8 cellular contexts compared by ENCODE assay signal in genomic region chr2:181077128-181077709, GRCh38.
DNase-seq lines count a peak whose midpoint lies in the region; ATAC-seq and TF ChIP-seq lines count a peak whose summit lies in the region.

No MANE protein-coding gene starts in this region.

- H2AK5ac ChIP-seq in mesendoderm (ENCODE audit: low read length) = no peak overlapping the region

- no peaks in the 10 kb centered on the region for H3K79me2 ChIP-seq in PC-3 (ENCODE audit: low read length)
- no peaks in the 10 kb centered on the region for H3K79me2 ChIP-seq in mesendoderm (ENCODE audit: control insufficient read depth, insufficient read depth, low read length)

- peaks cover 7% of the 10 kb centered on the region for H3K27me3 Mint-ChIP-seq in activated T-cell treated with anti-CD3 and anti-CD28 coated beads, Interleukin-2, amount 50 U/mL, for 72 hours (ENCODE audit: low read depth)
- H3K27me3 Mint-ChIP-seq in activated T-cell treated with anti-CD3 and anti-CD28 coated beads, Interleukin-2, amount 50 U/mL, for 24 hours = no peaks in the 10 kb centered on the region

- no peak overlapping the region for H3K27ac Mint-ChIP-seq in activated T-cell treated with anti-CD3 and anti-CD28 coated beads, Interleukin-2, amount 50 U/mL, for 72 hours
- H3K27ac Mint-ChIP-seq in activated T-cell treated with anti-CD3 and anti-CD28 coated beads, Interleukin-2, amount 50 U/mL, for 24 hours = no peak overlapping the region

- no peaks in the 10 kb centered on the region for H3K36me3 Mint-ChIP-seq in activated T-cell treated with anti-CD3 and anti-CD28 coated beads, Interleukin-2, amount 50 U/mL, for 72 hours (ENCODE audit: insufficient read depth in 2 of 2)
- no peaks in the 10 kb centered on the region for H3K36me3 Mint-ChIP-seq in activated T-cell treated with anti-CD3 and anti-CD28 coated beads, Interleukin-2, amount 50 U/mL, for 24 hours (ENCODE audit: low read depth)

- no peaks in the 10 kb centered on the region for H3K9me3 Mint-ChIP-seq in activated T-cell treated with anti-CD3 and anti-CD28 coated beads, Interleukin-2, amount 50 U/mL, for 72 hours
- H3K9me3 Mint-ChIP-seq in activated T-cell treated with anti-CD3 and anti-CD28 coated beads, Interleukin-2, amount 50 U/mL, for 24 hours = no peaks in the 10 kb centered on the region

- no peak overlapping the region for H4K8ac ChIP-seq in mesendoderm (ENCODE audit: low read depth, low read length)

- H3K27me3 ChIP-seq in PC-3 (ENCODE audit: low read length) = no peaks in the 10 kb centered on the region
- no peaks in the 10 kb centered on the region for H3K27me3 ChIP-seq in mesendoderm (ENCODE audit: insufficient read depth, low read length, poor library complexity)

- no peak overlapping the region for H3K27ac ChIP-seq in PC-3 (ENCODE audit: low read length)
- no peak overlapping the region for H3K27ac ChIP-seq in coronary artery
- H3K27ac ChIP-seq in mesendoderm (ENCODE audit: low read depth, low read length) = no peak overlapping the region

- no peak overlapping the region for H3K4me2 ChIP-seq in PC-3 (ENCODE audit: low read length)
- H3K4me2 ChIP-seq in mesendoderm (ENCODE audit: low read length) = no peak overlapping the region

- H3K4me1 Mint-ChIP-seq in activated T-cell treated with anti-CD3 and anti-CD28 coated beads, Interleukin-2, amount 50 U/mL, for 72 hours (ENCODE audit: low read depth) = no peaks in the 10 kb centered on the region
- peaks cover 8% of the 10 kb centered on the region for H3K4me1 Mint-ChIP-seq in activated T-cell treated with anti-CD3 and anti-CD28 coated beads, Interleukin-2, amount 50 U/mL, for 24 hours (ENCODE audit: low read depth)

- H3K4me3 ChIP-seq in PC-3 (ENCODE audit: low read length) (no peak overlapping the region), coronary artery (no peak overlapping the region), mesendoderm (ENCODE audit: low read length) (no peak overlapping the region)

- H3F3A ChIP-seq in PC-3 (ENCODE audit: low read length, unreplicated experiment) = no peaks in the 10 kb centered on the region

- no CpG with 5 or more reads among the region's 4 CpGs for WGBS in mesendoderm (ENCODE audit: extremely low coverage, insufficient coverage, low lambda C conversion rate)

- H3K18ac ChIP-seq in mesendoderm (ENCODE audit: low read length) = no peak overlapping the region

- H3K9me3 ChIP-seq in PC-3 (ENCODE audit: low read length) = no peaks in the 10 kb centered on the region

- peak; percentile 82 for TF ChIP-seq CTCF in PC-3 (conservative IDR thresholded peaks at IDR 0.05; ENCODE audit: low read depth, low read length)
- peak; percentile 43 for TF ChIP-seq CTCF in coronary artery (IDR thresholded peaks at IDR 0.05)

- H4K5ac ChIP-seq in mesendoderm (ENCODE audit: low read length) = no peak overlapping the region

- no peaks in the 10 kb centered on the region for H3K4me1 ChIP-seq in PC-3 (ENCODE audit: insufficient read depth, low read length)
- no peaks in the 10 kb centered on the region for H3K4me1 ChIP-seq in mesendoderm (ENCODE audit: control insufficient read depth, low read depth, low read length)

- no peak overlapping the region for H2AFZ ChIP-seq in PC-3 (ENCODE audit: low read length)

- H4K20me1 ChIP-seq in PC-3 (ENCODE audit: low read length) = no peaks in the 10 kb centered on the region

- H3K4ac ChIP-seq in mesendoderm (ENCODE audit: low read depth, low read length) = no peak overlapping the region

- no peaks in the 10 kb centered on the region for H3K9me2 ChIP-seq in PC-3 (replicated peaks; ENCODE audit: low read length)

- no peaks in the 10 kb centered on the region for H3K36me3 ChIP-seq in PC-3 (ENCODE audit: low read depth, low read length)
- H3K36me3 ChIP-seq in mesendoderm (ENCODE audit: control insufficient read depth, insufficient read depth, low read length) = no peaks in the 10 kb centered on the region

- no peaks in the 10 kb centered on the region for H3K79me1 ChIP-seq in mesendoderm (ENCODE audit: low read length)

- H3K9ac ChIP-seq in PC-3 (ENCODE audit: low read length) (no peak overlapping the region), mesendoderm (ENCODE audit: low read length) (no peak overlapping the region)

- intact Hi-C loops in PC-3 (cut with micrococcal nuclease) = loop anchor here (1.0 to 5.0 kb wide), 3 partner anchors 555 to 952 kb away; no protein-coding TSS in a partner anchor

- H2BK120ac ChIP-seq in mesendoderm (ENCODE audit: low read depth, low read length) = no peak overlapping the region

- CTCF ChIA-PET in PC-3 (lab: Charles Lee) = interaction anchor here (1.4 kb wide), 1 partner anchor 638 kb away, joined by 6 read pairs; no protein-coding TSS in a partner anchor

- no peak overlapping the region for H3K23ac ChIP-seq in mesendoderm (ENCODE audit: low read length)

- no peak overlapping the region for H2BK15ac ChIP-seq in mesendoderm (replicated peaks; ENCODE audit: low read depth)

- BruUV-seq in PC-3 (replicated peaks; lab: Mats Ljungman, UMichigan) = no TSS peak

- peak; percentile 70 for ATAC-seq in activated T-cell treated with anti-CD3 and anti-CD28 coated beads, Interleukin-2, amount 50 U/mL, for 72 hours (replicated peaks in 1 of 2)
- ATAC-seq in GM21390 (IDR thresholded peaks at IDR 0.05; ENCODE audit: unreplicated experiment) (peak; percentile 92), HG03565 (IDR thresholded peaks at IDR 0.05; ENCODE audit: unreplicated experiment) (peak; percentile 90), PC-3 (peak; percentile 89)

- peak; percentile 9 to 40 for DNase-seq in activated T-cell treated with anti-CD3 and anti-CD28 coated beads, Interleukin-2, amount 50 U/mL, for 72 hours
- DNase-seq in activated T-cell treated with anti-CD3 and anti-CD28 coated beads, Interleukin-2, amount 50 U/mL, for 24 hours = no peak
- DNase-seq in PC-3 (peak; percentile 74), coronary artery (ENCODE audit: low spot score) (no peak), mesendoderm (peak; percentile 65), HPDE6-E6E7 (ENCODE audit: extremely low spot score) (no peak)

- POLR2A ChIA-PET in PC-3 (lab: Charles Lee; ENCODE audit: unreplicated experiment) = no interaction called here

- no peak overlapping the region for H3K4me3 Mint-ChIP-seq in activated T-cell treated with anti-CD3 and anti-CD28 coated beads, Interleukin-2, amount 50 U/mL, for 72 hours
- no peak overlapping the region for H3K4me3 Mint-ChIP-seq in activated T-cell treated with anti-CD3 and anti-CD28 coated beads, Interleukin-2, amount 50 U/mL, for 24 hours

- H2BK5ac ChIP-seq in mesendoderm (ENCODE audit: low read length) = no peak overlapping the region

- H3K56ac ChIP-seq in mesendoderm (ENCODE audit: low read length) = no peak overlapping the region

Comparison
In these comparisons a context has a peak if more than half of its experiments do, and no peak if none do; other contexts are left out.
1. DNase-seq: peak in activated T-cell treated with anti-CD3 and anti-CD28 coated beads, Interleukin-2, amount 50 U/mL, for 72 hours (2 of 2), PC-3 (single experiment) and mesendoderm (single experiment); none in activated T-cell treated with anti-CD3 and anti-CD28 coated beads, Interleukin-2, amount 50 U/mL, for 24 hours (single experiment), coronary artery (single experiment) and HPDE6-E6E7 (single experiment).
2. Peak in every context shown above with its lines, with median percentiles within 50 percentile points of each other: ATAC-seq.